In the genomic region with DNA sequence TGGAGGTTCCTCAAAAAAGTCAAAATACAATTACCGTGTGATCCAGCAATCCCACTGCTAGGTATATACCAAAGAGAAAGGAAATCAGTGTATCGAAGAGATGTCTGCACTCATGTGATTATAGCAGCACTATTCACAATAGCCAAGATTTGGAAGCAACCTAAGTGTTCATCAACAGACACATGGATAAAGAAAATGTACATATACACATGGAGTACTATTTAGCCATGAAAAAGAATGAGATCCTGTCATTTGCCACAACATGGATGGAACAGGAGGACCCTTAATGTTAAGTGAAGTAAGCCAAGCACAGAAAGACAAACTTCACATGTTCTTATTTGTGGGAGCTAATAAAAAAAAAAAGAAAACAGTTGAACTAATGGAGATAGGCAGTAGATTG, we compare ENCODE assay signal across 19 cellular contexts.
DNase-seq lines count a peak whose midpoint lies in the region; ATAC-seq, FAIRE-seq and TF ChIP-seq lines count a peak whose summit lies in the region.
"Had no signal": no experiment of that assay in that cellular context is flagged by ENCODE, and none has a peak within 500 bp of the region (broad histone marks: within the 10 kb centered on the region; RNA-seq: fewer than 3 reads in every experiment).

No MANE protein-coding gene starts in this region.

- no peak overlapping the region for H3K4me2 ChIP-seq in K562 (ENCODE audit: insufficient read depth, low read length)
- no peak overlapping the region for H3K4me2 ChIP-seq in GM23338
- H3K4me2 ChIP-seq: BLaER1 had no signal

- TF ChIP-seq POLR2A in K562 (conservative IDR thresholded peaks at IDR 0.05): no peak
- TF ChIP-seq POLR2A in stomach (IDR thresholded peaks at IDR 0.05): no peak

- no peak overlapping the region for H3K9ac ChIP-seq in K562 (ENCODE audit: insufficient read depth in 1 of 2, low read depth in 2 of 2, low read length in 2 of 2)
- H3K9ac ChIP-seq: BLaER1 had no signal

- BruUV-seq in K562 (replicated peaks; lab: Mats Ljungman, UMichigan): no TSS peak

- no peak for TF ChIP-seq CTCF in K562 (IDR thresholded peaks at IDR 0.05 in 2 of 3, conservative IDR thresholded peaks at IDR 0.05 in 1 of 3; ENCODE audit: insufficient read depth in 2 of 3, low read depth in 1 of 3, low read length in 3 of 3)
- no peak for TF ChIP-seq CTCF in stomach (IDR thresholded peaks at IDR 0.05)
- no peak for TF ChIP-seq CTCF in GM23338 (conservative IDR thresholded peaks at IDR 0.05; ENCODE audit: low read depth in 2 of 2)

- intact Hi-C loops in K562 (cut with micrococcal nuclease): no loop called here
- intact Hi-C loops in naive thymus-derived CD4-positive, alpha-beta T cell (cut with micrococcal nuclease): no loop called here
- intact Hi-C loops in stomach (cut with DNase I; ENCODE audit: low total_unique reads): no loop called here
- intact Hi-C loops in right cardiac atrium (cut with DNase I): no loop called here

- FAIRE-seq in K562 (lab: Jason Lieb, UNC): no peak
- FAIRE-seq: D721Med, GM12892, GM18507 had no signal

- H3K27me3 ChIP-seq in K562 (ENCODE audit: control insufficient read depth in 2 of 2, insufficient read depth in 2 of 2, low read length in 2 of 2) (no peaks in the 10 kb centered on the region), stomach (no peaks in the 10 kb centered on the region), GM23338 (ENCODE audit: insufficient read depth) (no peaks in the 10 kb centered on the region), right cardiac atrium (ENCODE audit: control insufficient read depth, insufficient read depth) (no peaks in the 10 kb centered on the region)
- H3K27me3 ChIP-seq in naive thymus-derived CD4-positive, alpha-beta T cell (ENCODE audit: control insufficient read depth in 2 of 2, insufficient read depth in 2 of 2, low read length in 2 of 2): no peaks in the 10 kb centered on the region
- H3K27me3 ChIP-seq: BLaER1, Peyer's patch, SJSA1 had no signal

- H3K9me2 ChIP-seq in GM23338 (ENCODE audit: insufficient read depth): 0 out of 2 replicates have a peak, but pooled peaks cover 4% of the 10 kb centered on the region

- no peak overlapping the region for H3K27ac ChIP-seq in K562 (ENCODE audit: extremely low read depth, low read depth, low read length)
- no peak overlapping the region for H3K27ac ChIP-seq in naive thymus-derived CD4-positive, alpha-beta T cell (ENCODE audit: low read depth, low read length)
- peak overlapping the region in 3 of 5 donors; percentile 29 to 69 (median 52) for H3K27ac ChIP-seq in stomach
- no peak overlapping the region for H3K27ac ChIP-seq in GM23338 (ENCODE audit: low read depth)
- no peak overlapping the region for H3K27ac ChIP-seq in right cardiac atrium (ENCODE audit: low read length)
- H3K27ac ChIP-seq: BLaER1, Peyer's patch, SJSA1 had no signal

- H3K4me1 ChIP-seq in K562 (replicated peaks in 1 of 2; ENCODE audit: control insufficient read depth in 2 of 2, insufficient read depth in 2 of 2, low read length in 2 of 2): peaks cover 20 to 21% of the 10 kb centered on the region in 2 experiments; a peak in 4 of 5 replicates
- H3K4me1 ChIP-seq in naive thymus-derived CD4-positive, alpha-beta T cell (ENCODE audit: control insufficient read depth in 2 of 2, insufficient read depth in 2 of 2, low read length in 2 of 2): peaks cover 0 to 30% of the 10 kb centered on the region in 2 donors
- peaks cover 25 to 76% (median 48%) of the 10 kb centered on the region in 4 donors for H3K4me1 ChIP-seq in stomach
- H3K4me1 ChIP-seq in GM23338 (ENCODE audit: insufficient read depth): no peaks in the 10 kb centered on the region
- peaks cover 8% of the 10 kb centered on the region for H3K4me1 ChIP-seq in right cardiac atrium (ENCODE audit: control insufficient read depth, insufficient read depth, low read length)
- H3K4me1 ChIP-seq: Peyer's patch had no signal

- no peaks in the 10 kb centered on the region for H3K27me3 Mint-ChIP-seq in activated T-cell treated with anti-CD3 and anti-CD28 coated beads, Interleukin-2, amount 50 U/mL, for 72 hours (ENCODE audit: low read depth)
- H3K27me3 Mint-ChIP-seq in activated T-cell treated with anti-CD3 and anti-CD28 coated beads, Interleukin-2, amount 50 U/mL, for 4 hours (ENCODE audit: low read depth): no peaks in the 10 kb centered on the region
- H3K27me3 Mint-ChIP-seq in naive thymus-derived CD4-positive, alpha-beta T cell: no peaks in the 10 kb centered on the region
- peaks cover 2% of the 10 kb centered on the region for H3K27me3 Mint-ChIP-seq in GM23338 (ENCODE audit: insufficient read depth, low read depth, poor library complexity)

- H3K9me1 ChIP-seq in K562 (ENCODE audit: control insufficient read depth, insufficient read depth, low read length): no peaks in the 10 kb centered on the region

- H3K9me3 ChIP-seq in K562 (replicated peaks; ENCODE audit: control insufficient read depth, insufficient read depth, low read depth, low read length) (no peaks in the 10 kb centered on the region), stomach (no peaks in the 10 kb centered on the region), right cardiac atrium (ENCODE audit: control insufficient read depth, low read length) (no peaks in the 10 kb centered on the region)
- no peaks in the 10 kb centered on the region for H3K9me3 ChIP-seq in naive thymus-derived CD4-positive, alpha-beta T cell (ENCODE audit: control insufficient read depth in 2 of 3, low read length in 3 of 3)
- H3K9me3 ChIP-seq: BLaER1, Peyer's patch, SJSA1 had no signal

- peak overlapping the region; percentile 60 for H3K27ac Mint-ChIP-seq in activated T-cell treated with anti-CD3 and anti-CD28 coated beads, Interleukin-2, amount 50 U/mL, for 72 hours
- H3K27ac Mint-ChIP-seq in naive thymus-derived CD4-positive, alpha-beta T cell: peak overlapping the region in 8 of 9 donors; percentile 57 to 88 (median 69)
- no peak overlapping the region for H3K27ac Mint-ChIP-seq in GM23338

- no peaks in the 10 kb centered on the region for H3F3A ChIP-seq in GM23338 (replicated peaks; ENCODE audit: low read depth)

- no peak for TF ChIP-seq EP300 in K562 (IDR thresholded peaks at IDR 0.05; ENCODE audit: low read length)
- TF ChIP-seq EP300 in stomach (IDR thresholded peaks at IDR 0.05): no peak

- H3K36me3 Mint-ChIP-seq in activated T-cell treated with anti-CD3 and anti-CD28 coated beads, Interleukin-2, amount 50 U/mL, for 72 hours (ENCODE audit: insufficient read depth in 2 of 2): peaks cover 0 to 6% of the 10 kb centered on the region in 2 donors
- H3K36me3 Mint-ChIP-seq in activated T-cell treated with anti-CD3 and anti-CD28 coated beads, Interleukin-2, amount 50 U/mL, for 4 hours (ENCODE audit: insufficient read depth): peaks cover 17% of the 10 kb centered on the region
- peaks cover 3 to 60% (median 25%) of the 10 kb centered on the region in 5 donors for H3K36me3 Mint-ChIP-seq in naive thymus-derived CD4-positive, alpha-beta T cell
- H3K36me3 Mint-ChIP-seq in GM23338 (ENCODE audit: low read depth): peaks cover 4% of the 10 kb centered on the region; the same call in 2 of the 3 replicates

- in situ Hi-C loops in K562 (cut with MboI): no loop called here

- no peaks in the 10 kb centered on the region for H4K20me1 ChIP-seq in K562 (replicated peaks; ENCODE audit: control insufficient read depth, insufficient read depth, low read length)
- H4K20me1 ChIP-seq in GM23338 (replicated peaks; ENCODE audit: insufficient read depth): no peaks in the 10 kb centered on the region; the same call in none of the 2 replicates

- H3K4me1 Mint-ChIP-seq in activated T-cell treated with anti-CD3 and anti-CD28 coated beads, Interleukin-2, amount 50 U/mL, for 72 hours (ENCODE audit: low read depth): peaks cover 26% of the 10 kb centered on the region
- H3K4me1 Mint-ChIP-seq in activated T-cell treated with anti-CD3 and anti-CD28 coated beads, Interleukin-2, amount 50 U/mL, for 4 hours (ENCODE audit: low read depth): peaks cover 40% of the 10 kb centered on the region
- H3K4me1 Mint-ChIP-seq in naive thymus-derived CD4-positive, alpha-beta T cell: peaks cover 15 to 66% (median 59%) of the 10 kb centered on the region in 7 donors
- no peaks in the 10 kb centered on the region; the same call in 2 of the 3 replicates for H3K4me1 Mint-ChIP-seq in GM23338

- no peak overlapping the region for H3K4me3 Mint-ChIP-seq in activated T-cell treated with anti-CD3 and anti-CD28 coated beads, Interleukin-2, amount 50 U/mL, for 72 hours
- H3K4me3 Mint-ChIP-seq in activated T-cell treated with anti-CD3 and anti-CD28 coated beads, Interleukin-2, amount 50 U/mL, for 4 hours: no peak overlapping the region
- no peak overlapping the region for H3K4me3 Mint-ChIP-seq in naive thymus-derived CD4-positive, alpha-beta T cell
- no peak overlapping the region for H3K4me3 Mint-ChIP-seq in GM23338

- 94% methylated on average over 2 of the region's 2 CpGs for WGBS in K562 (ENCODE audit: insufficient coverage, low coverage, missing lambda C conversion rate)
- 95 to 99% (median 97%) methylated on average over 2 of the region's 2 CpGs for WGBS in stomach, 5 donors
- WGBS in right cardiac atrium: 97% methylated on average over 2 of the region's 2 CpGs

- H2AFZ ChIP-seq in K562 (ENCODE audit: low read depth, low read length) (no peak overlapping the region), GM23338 (no peak overlapping the region)

- H3K36me3 ChIP-seq in K562 (ENCODE audit: control insufficient read depth, insufficient read depth, low read length): peaks cover 28% of the 10 kb centered on the region; the same call in 2 of the 3 replicates
- H3K36me3 ChIP-seq in naive thymus-derived CD4-positive, alpha-beta T cell (ENCODE audit: control insufficient read depth in 2 of 3, insufficient read depth in 3 of 3, low read length in 3 of 3): peaks cover 8 to 39% (median 22%) of the 10 kb centered on the region in 3 experiments
- H3K36me3 ChIP-seq in stomach: peaks cover 33 to 38% (median 37%) of the 10 kb centered on the region in 4 donors
- H3K36me3 ChIP-seq in GM23338 (ENCODE audit: insufficient read depth): no peaks in the 10 kb centered on the region

- ATAC-seq in activated T-cell treated with anti-CD3 and anti-CD28 coated beads, Interleukin-2, amount 50 U/mL, for 72 hours (replicated peaks in 1 of 2): no peak
- no peak for ATAC-seq in activated T-cell treated with anti-CD3 and anti-CD28 coated beads, Interleukin-2, amount 50 U/mL, for 4 hours
- ATAC-seq in K562 (no peak), GM23338 (no peak), right cardiac atrium (no peak)
- ATAC-seq in naive thymus-derived CD4-positive, alpha-beta T cell: no peak

- H3K79me2 ChIP-seq in K562 (ENCODE audit: control insufficient read depth, insufficient read depth, low read length) (peaks cover 11% of the 10 kb centered on the region), GM23338 (replicated peaks; ENCODE audit: insufficient read depth) (no peaks in the 10 kb centered on the region)

- no peaks in the 10 kb centered on the region for H3K9me3 Mint-ChIP-seq in activated T-cell treated with anti-CD3 and anti-CD28 coated beads, Interleukin-2, amount 50 U/mL, for 72 hours
- no peaks in the 10 kb centered on the region for H3K9me3 Mint-ChIP-seq in activated T-cell treated with anti-CD3 and anti-CD28 coated beads, Interleukin-2, amount 50 U/mL, for 4 hours
- H3K9me3 Mint-ChIP-seq in naive thymus-derived CD4-positive, alpha-beta T cell: no peaks in the 10 kb centered on the region
- H3K9me3 Mint-ChIP-seq in GM23338: no peaks in the 10 kb centered on the region; the same call in 2 of the 3 replicates

- POLR2A ChIA-PET in K562 (lab: Yijun Ruan, JAX): no interaction called here
- POLR2A ChIA-PET in naive thymus-derived CD4-positive, alpha-beta T cell (lab: Charles Lee): interaction anchor here (1.3 to 12.9 kb wide), 2 partner anchors 9 to 29 kb away, joined by 3 to 127 read pairs; no protein-coding TSS in a partner anchor

- no peak overlapping the region for H3K4me3 ChIP-seq in K562
- H3K4me3 ChIP-seq in naive thymus-derived CD4-positive, alpha-beta T cell (ENCODE audit: low read length): no peak overlapping the region
- no peak overlapping the region for H3K4me3 ChIP-seq in stomach
- no peak overlapping the region for H3K4me3 ChIP-seq in GM23338
- H3K4me3 ChIP-seq in right cardiac atrium (ENCODE audit: low read length): no peak overlapping the region
- H3K4me3 ChIP-seq: BLaER1, Peyer's patch, SJSA1 had no signal

- no peak for DNase-seq in activated T-cell treated with anti-CD3 and anti-CD28 coated beads, Interleukin-2, amount 50 U/mL, for 72 hours
- DNase-seq in activated T-cell treated with anti-CD3 and anti-CD28 coated beads, Interleukin-2, amount 50 U/mL, for 4 hours: no peak
- no peak for DNase-seq in K562 (ENCODE audit: extremely low read depth in 1 of 4, low spot score in 3 of 4)
- no peak for DNase-seq in naive thymus-derived CD4-positive, alpha-beta T cell
- DNase-seq in stomach: no peak
- DNase-seq in GM23338 (ENCODE audit: low spot score): no peak
- DNase-seq in activated CD4-positive, alpha-beta T cell treated with anti-CD3 and anti-CD28 coated beads for 4 hours: no peak
- DNase-seq in right cardiac atrium: no peak
- DNase-seq: 8988T, GOT3, KBM-7, NCI-H1105 treated with DMSO at 0.1 percent for 48 hours, NCI-H1694 had no signal

- no peak for TF ChIP-seq RAD21 in K562 (CRISPR knock-in tag; conservative IDR thresholded peaks at IDR 0.05 in 1 of 2, IDR thresholded peaks at IDR 0.05 in 1 of 2)

- CTCF ChIA-PET in K562 (lab: Yijun Ruan, JAX; ENCODE audit: low intra/inter-chr PET ratio): no interaction called here
- CTCF ChIA-PET in naive thymus-derived CD4-positive, alpha-beta T cell (lab: Charles Lee): interaction anchor here (1.8 to 18.1 kb wide), 4 partner anchors 10 to 29 kb away, joined by 6 to 379 read pairs (median 8); no protein-coding TSS in a partner anchor

Comparison
In these comparisons a context has a peak if more than half of its experiments do, and no peak if none do; other contexts are left out.
1. H3K27ac ChIP-seq: peak in stomach (3 of 5); none in K562 (single experiment), naive thymus-derived CD4-positive, alpha-beta T cell (single experiment), GM23338 (single experiment) and right cardiac atrium (single experiment).